ENCODE assay signal across 8 cellular contexts in genomic region chr3:120506828-120507774, GRCh38. TPM values are rescaled to one million over a fixed set of nuclear protein-coding genes. Genes with fewer than 3 reads are reported as not detected.
A peak's percentile ranks its signal among the peaks of the same experiment; 100 is the strongest.
DNase-seq lines count a peak whose midpoint lies in the region; ATAC-seq, FAIRE-seq and TF ChIP-seq lines count a peak whose summit lies in the region.

No MANE protein-coding gene starts in this region.

- H3K4me1 ChIP-seq in CD8-positive, alpha-beta T cell (ENCODE audit: insufficient read depth, low read length): no peaks in the 10 kb centered on the region
- H3K4me1 ChIP-seq in OCI-LY1 (ENCODE audit: insufficient read depth, low read length, severe bottlenecking) (no peaks in the 10 kb centered on the region), endocrine pancreas (ENCODE audit: control insufficient read depth, insufficient read depth, low read length) (no peaks in the 10 kb centered on the region)

- H3K9me3 ChIP-seq in CD8-positive, alpha-beta T cell (ENCODE audit: low read length): no peaks in the 10 kb centered on the region
- H3K9me3 ChIP-seq in OCI-LY1 (ENCODE audit: low read length): peaks cover 8% of the 10 kb centered on the region; the same call in 1 of the 2 replicates
- no peaks in the 10 kb centered on the region for H3K9me3 ChIP-seq in endocrine pancreas (ENCODE audit: control insufficient read depth, low read length)

- TF ChIP-seq POLR2A in H54 (IDR thresholded peaks at IDR 0.05; ENCODE audit: low read depth, low read length): no peak

- no peaks in the 10 kb centered on the region for H4K20me1 ChIP-seq in OCI-LY1 (ENCODE audit: insufficient read depth, low read length)

- peaks cover 23% of the 10 kb centered on the region for H3K27me3 Mint-ChIP-seq in CD8-positive, alpha-beta T cell (ENCODE audit: low read depth)

- no peaks in the 10 kb centered on the region for H3K36me3 Mint-ChIP-seq in CD8-positive, alpha-beta T cell

- no peaks in the 10 kb centered on the region for H3K4me1 Mint-ChIP-seq in CD8-positive, alpha-beta T cell (ENCODE audit: low read depth)

- TF ChIP-seq CTCF in CD8-positive, alpha-beta T cell (IDR thresholded peaks at IDR 0.05): peak; percentile 20
- TF ChIP-seq CTCF in OCI-LY1 (IDR thresholded peaks at IDR 0.05; ENCODE audit: low read length): peak; percentile 70

- no peak overlapping the region for H3K9ac ChIP-seq in OCI-LY1 (ENCODE audit: low read length)
- H3K9ac ChIP-seq in endocrine pancreas (ENCODE audit: control insufficient read depth, insufficient read depth, low read length): no peak overlapping the region

- no peaks in the 10 kb centered on the region for H3K36me3 ChIP-seq in CD8-positive, alpha-beta T cell (ENCODE audit: insufficient read depth, low read length)
- H3K36me3 ChIP-seq in OCI-LY1 (ENCODE audit: insufficient read depth, low read length) (no peaks in the 10 kb centered on the region), endocrine pancreas (ENCODE audit: control insufficient read depth, insufficient read depth, low read length) (no peaks in the 10 kb centered on the region)

- H3K9me3 Mint-ChIP-seq in CD8-positive, alpha-beta T cell: peaks cover 2% of the 10 kb centered on the region

- peak; percentile 83 for FAIRE-seq in H54 (lab: Jason Lieb, UNC)

- CTCF ChIA-PET in CD8-positive, alpha-beta T cell (lab: Charles Lee): interaction anchor here (1.1 kb wide), 1 partner anchor 264 kb away, joined by 3 read pairs; no protein-coding TSS in a partner anchor

- no peak overlapping the region for H3K27ac Mint-ChIP-seq in CD8-positive, alpha-beta T cell

- no peak overlapping the region for H3K4me3 ChIP-seq in CD8-positive, alpha-beta T cell (ENCODE audit: low read depth, low read length)
- no peak overlapping the region for H3K4me3 ChIP-seq in OCI-LY1 (ENCODE audit: low read depth, low read length, poor library complexity, severe bottlenecking)
- peak overlapping the region; percentile 11 for H3K4me3 ChIP-seq in endocrine pancreas (ENCODE audit: control insufficient read depth, insufficient read depth, low read length)

- intact Hi-C loops in CD8-positive, alpha-beta T cell (cut with DNase I, micrococcal nuclease): loop anchor here in 1 of 2 experiments (10.0 kb wide), 1 partner anchor 1798 kb away; no protein-coding TSS in a partner anchor

- H3K79me2 ChIP-seq in OCI-LY1 (ENCODE audit: insufficient read depth, low read length): no peaks in the 10 kb centered on the region

- H3F3A ChIP-seq in OCI-LY1 (ENCODE audit: insufficient read depth, low read length): no peaks in the 10 kb centered on the region

- no peak overlapping the region for H3K4me3 Mint-ChIP-seq in CD8-positive, alpha-beta T cell

- no peak overlapping the region for H2AFZ ChIP-seq in OCI-LY1 (ENCODE audit: low read length)

- no peaks in the 10 kb centered on the region for H3K9me2 ChIP-seq in OCI-LY1 (ENCODE audit: low read depth, low read length)

- no peak overlapping the region for H3K27ac ChIP-seq in CD8-positive, alpha-beta T cell (ENCODE audit: low read depth, low read length)
- H3K27ac ChIP-seq in OCI-LY1 (ENCODE audit: low read depth, low read length, poor library complexity, severe bottlenecking) (no peak overlapping the region), caudate nucleus (ENCODE audit: low read depth, low read length) (no peak overlapping the region)

- no peak for ATAC-seq in CD8-positive, alpha-beta T cell

- peak in 1 of 7 experiments; percentile 6 for DNase-seq in CD8-positive, alpha-beta T cell
- DNase-seq in H54 (ENCODE audit: insufficient read length, low spot score) (no peak), myocyte (ENCODE audit: low read depth) (peak; percentile 59), caudate nucleus (lab: John Stamatoyannopoulos, UW) (no peak), NCI-H187 treated with DMSO at 0.1 percent for 48 hours (lab: John Stamatoyannopoulos, UW) (no peak), occipital lobe (lab: John Stamatoyannopoulos, UW) (no peak)

- POLR2A ChIA-PET in CD8-positive, alpha-beta T cell (lab: Charles Lee): no interaction called here

- no peaks in the 10 kb centered on the region for H3K27me3 ChIP-seq in CD8-positive, alpha-beta T cell (ENCODE audit: insufficient read depth, low read length)
- no peaks in the 10 kb centered on the region for H3K27me3 ChIP-seq in OCI-LY1 (ENCODE audit: insufficient read depth, low read length)
- H3K27me3 ChIP-seq in endocrine pancreas (ENCODE audit: control insufficient read depth, insufficient read depth, low read length): no peaks in the 10 kb centered on the region

- no peak overlapping the region; the same call in 1 of the 2 replicates for H3K4me2 ChIP-seq in OCI-LY1 (ENCODE audit: low read length)

RNA-seq across cellular contexts. Expression of gene FSTL1, which starts 56.3 kb away (rescaled TPM):
- total RNA-seq in CD8-positive, alpha-beta T cell: under 1 TPM in 1 of 2 experiments, not detected in 1; 0.22 TPM
- total RNA-seq in myocyte (157 and 193 TPM in 2 replicates), occipital lobe (63.8 TPM)
- 991 TPM for polyA plus RNA-seq in myocyte (2012)

Comparison
In these comparisons a context has a peak if more than half of its experiments do, and no peak if none do; other contexts are left out.
1. RNA of gene FSTL1, which starts 56.3 kb away (total RNA-seq): 157 to 193 TPM in myocyte and 63.8 TPM in occipital lobe (single experiment); 0.22 TPM in CD8-positive, alpha-beta T cell; every median in the first group is over 10 times any median in the second.